ENCODE assay signal across 1 cellular context in the genomic region with DNA sequence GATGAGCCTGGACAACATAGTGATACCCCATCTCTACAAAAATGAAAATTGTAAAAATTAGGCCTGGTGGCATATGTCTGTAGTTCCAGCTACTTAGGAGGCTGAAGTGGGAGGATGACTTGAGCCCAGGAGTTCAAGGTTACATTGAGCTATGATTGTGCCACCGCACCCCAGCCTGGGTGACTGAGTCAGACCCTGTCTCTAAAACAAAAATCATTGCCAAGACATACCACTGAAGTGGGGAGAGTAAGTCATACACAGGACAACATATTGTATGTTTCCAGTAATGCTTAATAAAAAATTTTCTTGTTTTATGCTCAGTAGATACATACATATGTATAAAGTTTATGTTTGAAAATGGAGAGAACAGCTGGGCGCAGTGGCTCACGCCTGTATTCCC.
TF ChIP-seq lines count a peak whose summit lies in the region.

No MANE protein-coding gene starts in this region.

TF ChIP-seq in HepG2, 621 proteins besides CTCF, POLR2A, EP300 and RAD21:
- no peak for TF ChIP-seq ZNF251 (CRISPR knock-in tag; IDR thresholded peaks at IDR 0.05)
- no peak for TF ChIP-seq ZNF296 (CRISPR knock-in tag; conservative IDR thresholded peaks at IDR 0.05)
- no peak for TF ChIP-seq STAG1 (CRISPR knock-in tag; IDR thresholded peaks at IDR 0.05)
- TF ChIP-seq, protein P1, sequence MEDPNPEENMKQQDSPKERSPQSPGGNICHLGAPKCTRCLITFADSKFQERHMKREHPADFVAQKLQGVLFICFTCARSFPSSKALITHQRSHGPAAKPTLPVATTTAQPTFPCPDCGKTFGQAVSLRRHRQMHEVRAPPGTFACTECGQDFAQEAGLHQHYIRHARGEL (CRISPR knock-in tag; IDR thresholded peaks at IDR 0.05) = no peak
- no peak for TF ChIP-seq MTA3 (CRISPR knock-in tag; IDR thresholded peaks at IDR 0.05)
- TF ChIP-seq HNRNPUL1 (IDR thresholded peaks at IDR 0.05; ENCODE audit: low read depth, low read length) = no peak
- no peak for TF ChIP-seq IKZF1 (IDR thresholded peaks at IDR 0.05)
- no peak for TF ChIP-seq ZNF570 (CRISPR knock-in tag; IDR thresholded peaks at IDR 0.05; ENCODE audit: borderline replicate concordance)
- no peak for TF ChIP-seq PAF1 (CRISPR knock-in tag; IDR thresholded peaks at IDR 0.05)
- TF ChIP-seq, protein P2, sequence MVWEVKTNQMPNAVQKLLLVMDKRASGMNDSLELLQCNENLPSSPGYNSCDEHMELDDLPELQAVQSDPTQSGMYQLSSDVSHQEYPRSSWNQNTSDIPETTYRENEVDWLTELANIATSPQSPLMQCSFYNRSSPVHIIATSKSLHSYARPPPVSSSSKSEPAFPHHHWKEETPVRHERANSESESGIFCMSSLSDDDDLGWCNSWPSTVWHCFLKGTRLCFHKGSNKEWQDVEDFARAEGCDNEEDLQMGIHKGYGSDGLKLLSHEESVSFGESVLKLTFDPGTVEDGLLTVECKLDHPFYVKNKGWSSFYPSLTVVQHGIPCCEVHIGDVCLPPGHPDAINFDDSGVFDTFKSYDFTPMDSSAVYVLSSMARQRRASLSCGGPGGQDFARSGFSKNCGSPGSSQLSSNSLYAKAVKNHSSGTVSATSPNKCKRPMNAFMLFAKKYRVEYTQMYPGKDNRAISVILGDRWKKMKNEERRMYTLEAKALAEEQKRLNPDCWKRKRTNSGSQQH (CRISPR knock-in tag; IDR thresholded peaks at IDR 0.05; ENCODE audit: low read depth) = no peak
- TF ChIP-seq, protein P3, sequence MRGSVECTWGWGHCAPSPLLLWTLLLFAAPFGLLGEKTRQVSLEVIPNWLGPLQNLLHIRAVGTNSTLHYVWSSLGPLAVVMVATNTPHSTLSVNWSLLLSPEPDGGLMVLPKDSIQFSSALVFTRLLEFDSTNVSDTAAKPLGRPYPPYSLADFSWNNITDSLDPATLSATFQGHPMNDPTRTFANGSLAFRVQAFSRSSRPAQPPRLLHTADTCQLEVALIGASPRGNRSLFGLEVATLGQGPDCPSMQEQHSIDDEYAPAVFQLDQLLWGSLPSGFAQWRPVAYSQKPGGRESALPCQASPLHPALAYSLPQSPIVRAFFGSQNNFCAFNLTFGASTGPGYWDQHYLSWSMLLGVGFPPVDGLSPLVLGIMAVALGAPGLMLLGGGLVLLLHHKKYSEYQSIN (CRISPR knock-in tag; IDR thresholded peaks at IDR 0.05; ENCODE audit: borderline replicate concordance) = no peak
- no peak for TF ChIP-seq TAF1 (CRISPR knock-in tag; IDR thresholded peaks at IDR 0.05)
- no peak for TF ChIP-seq GTF3A (CRISPR knock-in tag; conservative IDR thresholded peaks at IDR 0.05)
- TF ChIP-seq ZNF496 (CRISPR knock-in tag; IDR thresholded peaks at IDR 0.05; ENCODE audit: insufficient replicate concordance) = no peak
- TF ChIP-seq IRF2 (CRISPR knock-in tag; IDR thresholded peaks at IDR 0.05) = no peak
- no peak for TF ChIP-seq ZNF775 (CRISPR knock-in tag; IDR thresholded peaks at IDR 0.05; ENCODE audit: borderline replicate concordance)
- TF ChIP-seq ZNF34 (CRISPR knock-in tag; IDR thresholded peaks at IDR 0.05; ENCODE audit: borderline replicate concordance) = no peak
- no peak for TF ChIP-seq SIX1 (CRISPR knock-in tag; IDR thresholded peaks at IDR 0.05; ENCODE audit: borderline replicate concordance)
- no peak for TF ChIP-seq ZBTB21 (CRISPR knock-in tag; IDR thresholded peaks at IDR 0.05)
